Comparison of ENCODE assay signal across 10 cellular contexts in the genomic region with DNA sequence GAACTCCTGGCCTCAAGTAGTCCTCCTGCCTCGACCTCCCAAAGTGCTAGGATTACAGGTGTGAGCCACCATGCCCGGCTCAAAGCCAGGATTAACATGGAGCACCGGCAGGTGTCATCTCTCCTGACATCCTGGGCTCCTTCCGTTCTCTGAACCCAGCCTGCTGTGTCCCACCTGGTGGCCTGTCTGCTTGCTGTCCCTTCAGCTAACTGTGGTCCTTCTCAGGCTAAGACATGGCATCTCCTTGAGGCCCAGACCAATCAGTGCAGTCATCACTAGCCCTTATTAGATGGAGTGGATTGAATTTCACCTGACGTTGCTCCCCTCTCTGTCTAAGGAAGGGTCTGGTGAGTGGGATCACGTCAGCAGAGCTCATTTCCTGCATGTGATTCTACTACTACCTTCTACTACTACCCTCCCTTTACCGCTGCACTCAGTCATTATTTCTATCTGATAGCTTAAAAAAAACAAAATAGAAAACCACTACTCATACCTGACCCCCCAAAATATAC. TPM values are rescaled to one million over a fixed set of nuclear protein-coding genes. Genes with fewer than 3 reads are reported as not detected.
A peak's percentile ranks its signal among the peaks of the same experiment; 100 is the strongest.
DNase-seq lines count a peak whose midpoint lies in the region; ATAC-seq and TF ChIP-seq lines count a peak whose summit lies in the region.
"Had no signal": no experiment of that assay in that cellular context is flagged by ENCODE, and none has a peak within 500 bp of the region (broad histone marks: within the 10 kb centered on the region; RNA-seq: fewer than 3 reads in every experiment).

No MANE protein-coding gene starts in this region.

- H3K27me3 ChIP-seq in endodermal cell (ENCODE audit: control insufficient read depth, insufficient read depth, low read length, poor library complexity, severe bottlenecking), result no peaks in the 10 kb centered on the region
- H3K27me3 ChIP-seq: BLaER1 treated with 17β-estradiol and CSF1 and Interleukin-3, amounts not matched to agents 10 nM and 100 nM had no signal

- H3K4me1 ChIP-seq in endodermal cell (ENCODE audit: control insufficient read depth, insufficient read depth, low read length), result peaks cover 13% of the 10 kb centered on the region
- H3K4me1 ChIP-seq: BLaER1 treated with 17β-estradiol and CSF1 and Interleukin-3, amounts not matched to agents 10 nM and 100 nM had no signal

- H3K4me1 Mint-ChIP-seq in endodermal cell, result peaks cover 23% of the 10 kb centered on the region

- TF ChIP-seq POLR2A in NB4 (IDR thresholded peaks at IDR 0.05; ENCODE audit: extremely low read depth, insufficient read length), result no peak

- ATAC-seq in omental fat pad (ENCODE audit: low FRiP score) (peak; percentile 30), HG02571 (IDR thresholded peaks at IDR 0.05; ENCODE audit: unreplicated experiment) (no peak)

- TF ChIP-seq CTCF in NB4 (IDR thresholded peaks at IDR 0.05; ENCODE audit: low read depth, low read length), result no peak
- TF ChIP-seq CTCF in endodermal cell (conservative IDR thresholded peaks at IDR 0.05), result no peak
- no peak for TF ChIP-seq CTCF in omental fat pad (IDR thresholded peaks at IDR 0.05)

- H3K9ac ChIP-seq in endodermal cell (ENCODE audit: extremely low read depth, low read length, poor library complexity, severe bottlenecking), result no peak overlapping the region
- H3K9ac ChIP-seq: BLaER1 treated with 17β-estradiol and CSF1 and Interleukin-3, amounts not matched to agents 10 nM and 100 nM had no signal

- H3K9me3 ChIP-seq in endodermal cell (ENCODE audit: control insufficient read depth, low read length), result peaks cover 22% of the 10 kb centered on the region

- 89% methylated on average over 5 to 7 of the region's 7 CpGs for WGBS in endodermal cell (ENCODE audit: insufficient coverage in 1 of 2, insufficient read length in 1 of 2), 2 experiments

- no peak overlapping the region for H3K4me3 ChIP-seq in NB4 (ENCODE audit: low read depth, low read length)
- H3K4me3 ChIP-seq in endodermal cell (ENCODE audit: low read length), result peak overlapping the region; percentile 65
- H3K4me3 ChIP-seq: BLaER1 treated with 17β-estradiol and CSF1 and Interleukin-3, amounts not matched to agents 10 nM and 100 nM had no signal

- peak; percentile 22 for DNase-seq in COLO668 (lab: John Stamatoyannopoulos, UW; ENCODE audit: unreplicated experiment)
- peak; percentile 14 for DNase-seq in NB4 (ENCODE audit: low read depth)
- no peak for DNase-seq in endodermal cell
- no peak for DNase-seq in omental fat pad (ENCODE audit: low spot score)
- no peak for DNase-seq in NCI-H446 treated with DMSO at 0.1 percent for 48 hours (lab: John Stamatoyannopoulos, UW)
- no peak for DNase-seq in T-helper 1 cell
- no peak for DNase-seq in effector CD4-positive, alpha-beta T cell
- DNase-seq: NCI-H187 had no signal

- H3K9me3 Mint-ChIP-seq in endodermal cell, result peaks cover 26% of the 10 kb centered on the region

- H3K4me3 Mint-ChIP-seq in endodermal cell, result peak overlapping the region; percentile 12

- peaks cover 3% of the 10 kb centered on the region for H3K36me3 Mint-ChIP-seq in endodermal cell (ENCODE audit: low read depth)

- H3K27me3 Mint-ChIP-seq in endodermal cell (ENCODE audit: insufficient read depth), result no peaks in the 10 kb centered on the region

- peak overlapping the region; percentile 92 for H3K27ac Mint-ChIP-seq in endodermal cell

- H3K36me3 ChIP-seq in endodermal cell (ENCODE audit: control insufficient read depth, insufficient read depth, low read length), result no peaks in the 10 kb centered on the region
- H3K36me3 ChIP-seq: BLaER1 treated with 17β-estradiol and CSF1 and Interleukin-3, amounts not matched to agents 10 nM and 100 nM had no signal

- H3K27ac ChIP-seq in endodermal cell (ENCODE audit: low read depth, low read length), result no peak overlapping the region
- H3K27ac ChIP-seq: BLaER1 treated with 17β-estradiol and CSF1 and Interleukin-3, amounts not matched to agents 10 nM and 100 nM had no signal

RNA-seq across cellular contexts. Expression of gene SYNJ2, which starts 28.0 kb away (rescaled TPM):
- total RNA-seq in endodermal cell, result 10 to 100 TPM; 21.2 to 32.8 TPM
- 4.3 TPM for polyA plus RNA-seq in endodermal cell (2013, experiment 1 of 2)
- polyA plus RNA-seq in endodermal cell (2013, experiment 2 of 2), result 4.7 TPM
- 10 to 100 TPM in 1 of 4 donors, 1 to 10 TPM in 3; 2.3 to 27.6 (median 6.4) TPM for total RNA-seq in omental fat pad

Comparison
In these comparisons a context has a peak if more than half of its experiments do, and no peak if none do; other contexts are left out.
1. DNase-seq: peak in COLO668 (single experiment) and NB4 (single experiment); none in endodermal cell (single experiment), omental fat pad (single experiment), NCI-H446 treated with DMSO at 0.1 percent for 48 hours (single experiment), T-helper 1 cell (0 of 5) and effector CD4-positive, alpha-beta T cell (single experiment).